In the genomic region with DNA sequence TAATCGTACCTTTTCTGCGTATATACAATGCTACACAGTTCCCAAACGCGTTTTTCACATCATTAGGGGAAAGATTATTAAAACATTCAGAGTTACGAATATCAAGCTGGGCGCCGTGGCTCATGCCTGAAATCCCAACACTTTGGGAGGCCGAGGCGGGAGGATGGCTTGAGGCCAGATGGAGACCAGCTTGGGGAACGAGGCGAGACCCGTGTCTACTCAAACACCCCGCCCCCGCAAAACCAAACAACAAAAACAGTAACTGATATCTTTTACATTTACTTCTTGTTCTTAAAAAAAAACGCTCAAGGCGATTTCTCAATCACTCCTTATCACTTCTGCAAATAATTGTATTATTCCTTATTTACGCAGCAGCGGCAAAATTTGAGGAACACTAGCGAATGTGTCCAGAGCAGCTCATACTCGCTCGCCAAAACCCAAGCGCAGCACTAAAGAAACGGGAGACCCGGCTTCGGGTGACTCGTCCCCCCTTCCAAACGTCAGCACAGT, we compare ENCODE assay signal across 1 cellular context.
TF ChIP-seq lines count a peak whose summit lies in the region.

No MANE protein-coding gene starts in this region.

TF ChIP-seq in K562, 482 proteins besides CTCF, POLR2A, EP300 and RAD21:
- TF ChIP-seq CEBPG (CRISPR knock-in tag; IDR thresholded peaks at IDR 0.05): peak; percentile 41; the same call in 1 of the 2 replicates
- TF ChIP-seq CEBPG (tag; conservative IDR thresholded peaks at IDR 0.05 in 1 of 2, IDR thresholded peaks at IDR 0.05 in 1 of 2): 0 out of 4 replicates have a peak, but pooled peaks of 1 of the 2 experiments have one; percentile 14
- TF ChIP-seq RBM25 (IDR thresholded peaks at IDR 0.05; ENCODE audit: low read depth, low read length, severe bottlenecking): peak; percentile 34
- TF ChIP-seq POLR2H (tag; IDR thresholded peaks at IDR 0.05; ENCODE audit: low read depth): 0 out of 2 replicates have a peak, but pooled peaks have one; percentile 6
- 0 out of 4 replicates have a peak, but pooled peaks of 1 of the 2 experiments have one; percentile 76 for TF ChIP-seq SIN3A (IDR thresholded peaks at IDR 0.05; ENCODE audit: borderline replicate concordance in 2 of 2, control insufficient read depth in 1 of 2, low read depth in 2 of 2, low read length in 2 of 2)
- TF ChIP-seq JUND (IDR thresholded peaks at IDR 0.05; ENCODE audit: borderline replicate concordance, low read depth, low read length): no peak
- TF ChIP-seq JUND (tag; IDR thresholded peaks at IDR 0.05; ENCODE audit: borderline replicate concordance, low read depth, low read length): 0 out of 3 replicates have a peak, but pooled peaks have one; percentile 10
- 0 out of 2 replicates have a peak, but pooled peaks have one; percentile 36 for TF ChIP-seq SMARCA5 (IDR thresholded peaks at IDR 0.05)
- peak in 1 of 2 experiments; percentile 38; a peak in 1 of 4 replicates for TF ChIP-seq FOXK2 (conservative IDR thresholded peaks at IDR 0.05 in 1 of 2, IDR thresholded peaks at IDR 0.05 in 1 of 2; ENCODE audit: low read depth in 2 of 2)
- no peak for TF ChIP-seq ATF1 (CRISPR knock-in tag; IDR thresholded peaks at IDR 0.05)
- peak; percentile 73 for TF ChIP-seq ATF1 (tag; IDR thresholded peaks at IDR 0.05)
- peak; percentile 63; the same call in 1 of the 2 replicates for TF ChIP-seq BCOR (IDR thresholded peaks at IDR 0.05)
- TF ChIP-seq, protein P1, sequence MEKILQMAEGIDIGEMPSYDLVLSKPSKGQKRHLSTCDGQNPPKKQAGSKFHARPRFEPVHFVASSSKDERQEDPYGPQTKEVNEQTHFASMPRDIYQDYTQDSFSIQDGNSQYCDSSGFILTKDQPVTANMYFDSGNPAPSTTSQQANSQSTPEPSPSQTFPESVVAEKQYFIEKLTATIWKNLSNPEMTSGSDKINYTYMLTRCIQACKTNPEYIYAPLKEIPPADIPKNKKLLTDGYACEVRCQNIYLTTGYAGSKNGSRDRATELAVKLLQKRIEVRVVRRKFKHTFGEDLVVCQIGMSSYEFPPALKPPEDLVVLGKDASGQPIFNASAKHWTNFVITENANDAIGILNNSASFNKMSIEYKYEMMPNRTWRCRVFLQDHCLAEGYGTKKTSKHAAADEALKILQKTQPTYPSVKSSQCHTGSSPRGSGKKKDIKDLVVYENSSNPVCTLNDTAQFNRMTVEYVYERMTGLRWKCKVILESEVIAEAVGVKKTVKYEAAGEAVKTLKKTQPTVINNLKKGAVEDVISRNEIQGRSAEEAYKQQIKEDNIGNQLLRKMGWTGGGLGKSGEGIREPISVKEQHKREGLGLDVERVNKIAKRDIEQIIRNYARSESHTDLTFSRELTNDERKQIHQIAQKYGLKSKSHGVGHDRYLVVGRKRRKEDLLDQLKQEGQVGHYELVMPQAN (IDR thresholded peaks at IDR 0.05; ENCODE audit: borderline replicate concordance): peak; percentile 57; the same call in 1 of the 2 replicates
- peak; percentile 19; the same call in 1 of the 2 replicates for TF ChIP-seq EP400 (IDR thresholded peaks at IDR 0.05)
- 0 out of 4 replicates have a peak, but pooled peaks of 1 of the 2 experiments have one; percentile 21 for TF ChIP-seq KDM1A (IDR thresholded peaks at IDR 0.05)
- TF ChIP-seq SOX6 (IDR thresholded peaks at IDR 0.05): peak; percentile 18; the same call in 1 of the 2 replicates
- peak; percentile 90 for TF ChIP-seq EGR1 (conservative IDR thresholded peaks at IDR 0.05)
- TF ChIP-seq, protein P2, sequence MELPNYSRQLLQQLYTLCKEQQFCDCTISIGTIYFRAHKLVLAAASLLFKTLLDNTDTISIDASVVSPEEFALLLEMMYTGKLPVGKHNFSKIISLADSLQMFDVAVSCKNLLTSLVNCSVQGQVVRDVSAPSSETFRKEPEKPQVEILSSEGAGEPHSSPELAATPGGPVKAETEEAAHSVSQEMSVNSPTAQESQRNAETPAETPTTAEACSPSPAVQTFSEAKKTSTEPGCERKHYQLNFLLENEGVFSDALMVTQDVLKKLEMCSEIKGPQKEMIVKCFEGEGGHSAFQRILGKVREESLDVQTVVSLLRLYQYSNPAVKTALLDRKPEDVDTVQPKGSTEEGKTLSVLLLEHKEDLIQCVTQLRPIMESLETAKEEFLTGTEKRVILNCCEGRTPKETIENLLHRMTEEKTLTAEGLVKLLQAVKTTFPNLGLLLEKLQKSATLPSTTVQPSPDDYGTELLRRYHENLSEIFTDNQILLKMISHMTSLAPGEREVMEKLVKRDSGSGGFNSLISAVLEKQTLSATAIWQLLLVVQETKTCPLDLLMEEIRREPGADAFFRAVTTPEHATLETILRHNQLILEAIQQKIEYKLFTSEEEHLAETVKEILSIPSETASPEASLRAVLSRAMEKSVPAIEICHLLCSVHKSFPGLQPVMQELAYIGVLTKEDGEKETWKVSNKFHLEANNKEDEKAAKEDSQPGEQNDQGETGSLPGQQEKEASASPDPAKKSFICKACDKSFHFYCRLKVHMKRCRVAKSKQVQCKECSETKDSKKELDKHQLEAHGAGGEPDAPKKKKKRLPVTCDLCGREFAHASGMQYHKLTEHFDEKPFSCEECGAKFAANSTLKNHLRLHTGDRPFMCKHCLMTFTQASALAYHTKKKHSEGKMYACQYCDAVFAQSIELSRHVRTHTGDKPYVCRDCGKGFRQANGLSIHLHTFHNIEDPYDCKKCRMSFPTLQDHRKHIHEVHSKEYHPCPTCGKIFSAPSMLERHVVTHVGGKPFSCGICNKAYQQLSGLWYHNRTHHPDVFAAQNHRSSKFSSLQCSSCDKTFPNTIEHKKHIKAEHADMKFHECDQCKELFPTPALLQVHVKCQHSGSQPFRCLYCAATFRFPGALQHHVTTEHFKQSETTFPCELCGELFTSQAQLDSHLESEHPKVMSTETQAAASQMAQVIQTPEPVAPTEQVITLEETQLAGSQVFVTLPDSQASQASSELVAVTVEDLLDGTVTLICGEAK (IDR thresholded peaks at IDR 0.05): no peak
- TF ChIP-seq, protein P2 (CRISPR knock-in tag; IDR thresholded peaks at IDR 0.05): no peak
- TF ChIP-seq, protein P3, sequence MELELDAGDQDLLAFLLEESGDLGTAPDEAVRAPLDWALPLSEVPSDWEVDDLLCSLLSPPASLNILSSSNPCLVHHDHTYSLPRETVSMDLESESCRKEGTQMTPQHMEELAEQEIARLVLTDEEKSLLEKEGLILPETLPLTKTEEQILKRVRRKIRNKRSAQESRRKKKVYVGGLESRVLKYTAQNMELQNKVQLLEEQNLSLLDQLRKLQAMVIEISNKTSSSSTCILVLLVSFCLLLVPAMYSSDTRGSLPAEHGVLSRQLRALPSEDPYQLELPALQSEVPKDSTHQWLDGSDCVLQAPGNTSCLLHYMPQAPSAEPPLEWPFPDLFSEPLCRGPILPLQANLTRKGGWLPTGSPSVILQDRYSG (tag; conservative IDR thresholded peaks at IDR 0.05; ENCODE audit: low read depth): no peak
- no peak for TF ChIP-seq NCOR1 (IDR thresholded peaks at IDR 0.05)
- TF ChIP-seq, protein P4, sequence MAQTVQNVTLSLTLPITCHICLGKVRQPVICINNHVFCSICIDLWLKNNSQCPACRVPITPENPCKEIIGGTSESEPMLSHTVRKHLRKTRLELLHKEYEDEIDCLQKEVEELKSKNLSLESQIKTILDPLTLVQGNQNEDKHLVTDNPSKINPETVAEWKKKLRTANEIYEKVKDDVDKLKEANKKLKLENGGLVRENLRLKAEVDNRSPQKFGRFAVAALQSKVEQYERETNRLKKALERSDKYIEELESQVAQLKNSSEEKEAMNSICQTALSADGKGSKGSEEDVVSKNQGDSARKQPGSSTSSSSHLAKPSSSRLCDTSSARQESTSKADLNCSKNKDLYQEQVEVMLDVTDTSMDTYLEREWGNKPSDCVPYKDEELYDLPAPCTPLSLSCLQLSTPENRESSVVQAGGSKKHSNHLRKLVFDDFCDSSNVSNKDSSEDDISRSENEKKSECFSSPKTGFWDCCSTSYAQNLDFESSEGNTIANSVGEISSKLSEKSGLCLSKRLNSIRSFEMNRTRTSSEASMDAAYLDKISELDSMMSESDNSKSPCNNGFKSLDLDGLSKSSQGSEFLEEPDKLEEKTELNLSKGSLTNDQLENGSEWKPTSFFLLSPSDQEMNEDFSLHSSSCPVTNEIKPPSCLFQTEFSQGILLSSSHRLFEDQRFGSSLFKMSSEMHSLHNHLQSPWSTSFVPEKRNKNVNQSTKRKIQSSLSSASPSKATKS (CRISPR knock-in tag; IDR thresholded peaks at IDR 0.05): no peak
- no peak for TF ChIP-seq POLR2AphosphoS2 (IDR thresholded peaks at IDR 0.05; ENCODE audit: low read length)
- TF ChIP-seq, protein P5, sequence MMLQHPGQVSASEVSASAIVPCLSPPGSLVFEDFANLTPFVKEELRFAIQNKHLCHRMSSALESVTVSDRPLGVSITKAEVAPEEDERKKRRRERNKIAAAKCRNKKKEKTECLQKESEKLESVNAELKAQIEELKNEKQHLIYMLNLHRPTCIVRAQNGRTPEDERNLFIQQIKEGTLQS (IDR thresholded peaks at IDR 0.05): peak; percentile 13; the same call in 1 of the 2 replicates
- TF ChIP-seq, protein P5 (CRISPR knock-in tag; conservative IDR thresholded peaks at IDR 0.05): no peak
- no peak for TF ChIP-seq ZNF76 (CRISPR knock-in tag; IDR thresholded peaks at IDR 0.05; ENCODE audit: borderline replicate concordance)
- peak; percentile 50 for TF ChIP-seq NFIC (IDR thresholded peaks at IDR 0.05)
- TF ChIP-seq, protein P6, sequence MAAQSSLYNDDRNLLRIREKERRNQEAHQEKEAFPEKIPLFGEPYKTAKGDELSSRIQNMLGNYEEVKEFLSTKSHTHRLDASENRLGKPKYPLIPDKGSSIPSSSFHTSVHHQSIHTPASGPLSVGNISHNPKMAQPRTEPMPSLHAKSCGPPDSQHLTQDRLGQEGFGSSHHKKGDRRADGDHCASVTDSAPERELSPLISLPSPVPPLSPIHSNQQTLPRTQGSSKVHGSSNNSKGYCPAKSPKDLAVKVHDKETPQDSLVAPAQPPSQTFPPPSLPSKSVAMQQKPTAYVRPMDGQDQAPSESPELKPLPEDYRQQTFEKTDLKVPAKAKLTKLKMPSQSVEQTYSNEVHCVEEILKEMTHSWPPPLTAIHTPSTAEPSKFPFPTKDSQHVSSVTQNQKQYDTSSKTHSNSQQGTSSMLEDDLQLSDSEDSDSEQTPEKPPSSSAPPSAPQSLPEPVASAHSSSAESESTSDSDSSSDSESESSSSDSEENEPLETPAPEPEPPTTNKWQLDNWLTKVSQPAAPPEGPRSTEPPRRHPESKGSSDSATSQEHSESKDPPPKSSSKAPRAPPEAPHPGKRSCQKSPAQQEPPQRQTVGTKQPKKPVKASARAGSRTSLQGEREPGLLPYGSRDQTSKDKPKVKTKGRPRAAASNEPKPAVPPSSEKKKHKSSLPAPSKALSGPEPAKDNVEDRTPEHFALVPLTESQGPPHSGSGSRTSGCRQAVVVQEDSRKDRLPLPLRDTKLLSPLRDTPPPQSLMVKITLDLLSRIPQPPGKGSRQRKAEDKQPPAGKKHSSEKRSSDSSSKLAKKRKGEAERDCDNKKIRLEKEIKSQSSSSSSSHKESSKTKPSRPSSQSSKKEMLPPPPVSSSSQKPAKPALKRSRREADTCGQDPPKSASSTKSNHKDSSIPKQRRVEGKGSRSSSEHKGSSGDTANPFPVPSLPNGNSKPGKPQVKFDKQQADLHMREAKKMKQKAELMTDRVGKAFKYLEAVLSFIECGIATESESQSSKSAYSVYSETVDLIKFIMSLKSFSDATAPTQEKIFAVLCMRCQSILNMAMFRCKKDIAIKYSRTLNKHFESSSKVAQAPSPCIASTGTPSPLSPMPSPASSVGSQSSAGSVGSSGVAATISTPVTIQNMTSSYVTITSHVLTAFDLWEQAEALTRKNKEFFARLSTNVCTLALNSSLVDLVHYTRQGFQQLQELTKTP (IDR thresholded peaks at IDR 0.05; ENCODE audit: low read depth in 1 of 2, partially characterized antibody in 2 of 2): peak in 1 of 2 experiments; percentile 70
- TF ChIP-seq L3MBTL2 (IDR thresholded peaks at IDR 0.05): 0 out of 2 replicates have a peak, but pooled peaks have one; percentile 59
